Comparison of ENCODE assay signal across 16 cellular contexts in the genomic region with DNA sequence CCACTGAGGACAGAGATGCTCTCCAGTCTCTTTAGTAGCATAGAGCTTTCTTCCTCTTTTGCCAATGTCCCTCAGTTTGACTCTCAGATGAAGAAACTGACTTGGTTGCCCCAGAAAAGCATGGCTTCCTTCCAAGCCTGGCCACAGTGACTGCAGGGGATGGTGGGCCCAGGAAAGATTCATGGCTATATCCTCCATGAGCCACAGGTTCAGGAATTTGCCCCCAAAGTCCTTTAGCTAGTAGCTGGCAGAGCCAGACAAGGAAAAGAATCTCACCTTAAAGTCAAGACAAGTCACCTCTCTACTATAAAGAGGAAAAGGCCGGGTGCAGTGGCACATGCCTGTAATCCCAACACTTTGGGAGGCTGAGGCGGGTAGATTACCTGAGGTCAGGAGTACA. TPM values are rescaled to one million over a fixed set of nuclear protein-coding genes. Genes with fewer than 3 reads are reported as not detected.
DNase-seq lines count a peak whose midpoint lies in the region; ATAC-seq and TF ChIP-seq lines count a peak whose summit lies in the region.
"Had no signal": no experiment of that assay in that cellular context is flagged by ENCODE, and none has a peak within 500 bp of the region (broad histone marks: within the 10 kb centered on the region; RNA-seq: fewer than 3 reads in every experiment).

No MANE protein-coding gene starts in this region.

- no peaks in the 10 kb centered on the region for H3K9me3 Mint-ChIP-seq in HFFc6
- H3K9me3 Mint-ChIP-seq: GM23338 had no signal

- no peak for TF ChIP-seq POLR2A in spleen (IDR thresholded peaks at IDR 0.05)
- no peak for TF ChIP-seq POLR2A in body of pancreas (IDR thresholded peaks at IDR 0.05)

- no peaks in the 10 kb centered on the region for H3K9me3 ChIP-seq in BLaER1
- H3K9me3 ChIP-seq in mesenchymal stem cell (ENCODE audit: control insufficient read depth, low read length) = no peaks in the 10 kb centered on the region
- H3K9me3 ChIP-seq in spleen = no peaks in the 10 kb centered on the region
- no peaks in the 10 kb centered on the region for H3K9me3 ChIP-seq in body of pancreas

- 78% methylated on average over 1 of the region's 2 CpGs for WGBS in mesenchymal stem cell
- WGBS in spleen, 5 donors = 92 to 100% (median 96%) methylated on average over 2 of the region's 2 CpGs
- WGBS in body of pancreas, 2 donors = 80 to 89% methylated on average over 2 of the region's 2 CpGs

- H2AK5ac ChIP-seq in mesenchymal stem cell (ENCODE audit: low read length, severe bottlenecking) = peak overlapping the region; percentile 66

- H3K4me1 ChIP-seq in BLaER1 = peaks cover 62% of the 10 kb centered on the region
- H3K4me1 ChIP-seq in mesenchymal stem cell (ENCODE audit: control insufficient read depth, insufficient read depth, low read depth, low read length) = peaks cover 30% of the 10 kb centered on the region
- H3K4me1 ChIP-seq in spleen = peaks cover 6 to 41% (median 26%) of the 10 kb centered on the region in 6 donors
- no peaks in the 10 kb centered on the region for H3K4me1 ChIP-seq in body of pancreas

- peak overlapping the region; percentile 26 to 89 for H3K18ac ChIP-seq in mesenchymal stem cell (ENCODE audit: low read depth in 1 of 2, low read length in 2 of 2)

- peak overlapping the region; percentile 83 for H3K27ac Mint-ChIP-seq in HFFc6
- H3K27ac Mint-ChIP-seq: GM23338 had no signal

- intact Hi-C loops in spleen (cut with DNase I; ENCODE audit: low total_unique reads) = no loop called here
- intact Hi-C loops in body of pancreas (cut with DNase I) = no loop called here

- H3K4me3 Mint-ChIP-seq in HFFc6 = peak overlapping the region; percentile 24; the same call in 1 of the 2 replicates
- H3K4me3 Mint-ChIP-seq: GM23338 had no signal

- no peak overlapping the region for H3K4me3 ChIP-seq in BLaER1
- H3K4me3 ChIP-seq in mesenchymal stem cell (ENCODE audit: insufficient read depth in 1 of 2, low read depth in 1 of 2, low read length in 2 of 2) = no peak overlapping the region
- H3K4me3 ChIP-seq in spleen = no peak overlapping the region
- no peak overlapping the region for H3K4me3 ChIP-seq in body of pancreas
- H3K4me3 ChIP-seq: GM23338, PC-9 had no signal

- peaks cover 71% of the 10 kb centered on the region for H3K36me3 Mint-ChIP-seq in HFFc6 (ENCODE audit: low read depth)

- ATAC-seq in body of pancreas = no peak
- ATAC-seq: GM23338, Right ventricle myocardium inferior had no signal

- H3K4me1 Mint-ChIP-seq in HFFc6 (ENCODE audit: low read depth) = peaks cover 84% of the 10 kb centered on the region

- no peaks in the 10 kb centered on the region for H4K20me1 ChIP-seq in BLaER1

- peak overlapping the region; percentile 74 for H4K8ac ChIP-seq in mesenchymal stem cell (ENCODE audit: low read length)

- peaks cover 23% of the 10 kb centered on the region for H3K79me1 ChIP-seq in mesenchymal stem cell (replicated peaks; ENCODE audit: low read length, poor library complexity, severe bottlenecking)

- no peak for TF ChIP-seq CTCF in HFFc6 (IDR thresholded peaks at IDR 0.05)
- TF ChIP-seq CTCF in spleen (IDR thresholded peaks at IDR 0.05 in 8 of 11, conservative IDR thresholded peaks at IDR 0.05 in 3 of 11) = no peak
- TF ChIP-seq CTCF in body of pancreas (IDR thresholded peaks at IDR 0.05) = no peak

- no peak overlapping the region for H4K91ac ChIP-seq in mesenchymal stem cell (ENCODE audit: low read length)

- H3K4ac ChIP-seq in mesenchymal stem cell (ENCODE audit: low read depth in 1 of 2, low read length in 2 of 2) = peak overlapping the region in 1 of 2 experiments; percentile 15

- peak overlapping the region in 1 of 2 experiments; percentile 78 for H3K14ac ChIP-seq in mesenchymal stem cell (ENCODE audit: low read length in 2 of 2)

- DNase-seq in HFFc6 = no peak
- DNase-seq in RPMI7951 (ENCODE audit: low read depth) = peak; percentile 38
- DNase-seq in mesenchymal stem cell = no peak
- no peak for DNase-seq in spleen
- DNase-seq in body of pancreas = no peak
- DNase-seq in GM03348 (ENCODE audit: low spot score) = no peak
- DNase-seq: HCEC 1CT, NCI-H1417 treated with DMSO at 0.1 percent for 48 hours, NCI-H1930, NCI-H226, NCI-H524, PC-9 had no signal

- peak overlapping the region; percentile 69 for H2BK120ac ChIP-seq in mesenchymal stem cell (ENCODE audit: low read depth, low read length)

- peaks cover 54% of the 10 kb centered on the region for H3K36me3 ChIP-seq in BLaER1
- peaks cover 44 to 77% of the 10 kb centered on the region in 2 experiments for H3K36me3 ChIP-seq in mesenchymal stem cell (ENCODE audit: control insufficient read depth in 1 of 2, insufficient read depth in 2 of 2, low read depth in 1 of 2, low read length in 2 of 2)
- peaks cover 0 to 53% (median 12%) of the 10 kb centered on the region in 6 donors for H3K36me3 ChIP-seq in spleen
- peaks cover 0 to 2% of the 10 kb centered on the region in 2 donors for H3K36me3 ChIP-seq in body of pancreas (replicated peaks in 1 of 2; ENCODE audit: insufficient read depth in 1 of 2, low read depth in 2 of 2)

- peak overlapping the region in 1 of 2 experiments; percentile 81 for H2BK12ac ChIP-seq in mesenchymal stem cell (ENCODE audit: low read length in 2 of 2)

- H2BK15ac ChIP-seq in mesenchymal stem cell (ENCODE audit: low read depth, poor library complexity, severe bottlenecking) = no peak overlapping the region

- H3K27me3 ChIP-seq in BLaER1 (no peaks in the 10 kb centered on the region), mesenchymal stem cell (ENCODE audit: control insufficient read depth in 1 of 2, insufficient read depth in 1 of 2, low read length in 2 of 2) (no peaks in the 10 kb centered on the region), spleen (replicated peaks in 1 of 7) (no peaks in the 10 kb centered on the region), body of pancreas (no peaks in the 10 kb centered on the region)

- H2BK5ac ChIP-seq in mesenchymal stem cell (ENCODE audit: low read depth, low read length, poor library complexity, severe bottlenecking) = no peak overlapping the region

- H2AFZ ChIP-seq in mesenchymal stem cell (ENCODE audit: low read depth, low read length) = no peak overlapping the region
- H2AFZ ChIP-seq: GM23338, PC-9 had no signal

- peaks cover 5% of the 10 kb centered on the region for H3K27me3 Mint-ChIP-seq in HFFc6 (ENCODE audit: insufficient read depth)

- H3K4me2 ChIP-seq in BLaER1 (peak overlapping the region; percentile 6), mesenchymal stem cell (ENCODE audit: low read length, poor library complexity, severe bottlenecking) (no peak overlapping the region)
- H3K4me2 ChIP-seq: GM23338, PC-9 had no signal

- H3K27ac ChIP-seq in BLaER1 (peak overlapping the region; percentile 14; the same call in 1 of the 2 replicates), mesenchymal stem cell (ENCODE audit: low read length, poor library complexity, severe bottlenecking) (peak overlapping the region; percentile 8), spleen (peak overlapping the region in 1 of 8 donors; percentile 1), body of pancreas (no peak overlapping the region)
- H3K27ac ChIP-seq: C4-2B, PC-9 had no signal

- no peak overlapping the region for H3K23ac ChIP-seq in mesenchymal stem cell (ENCODE audit: low read length in 2 of 2)

- H3K9ac ChIP-seq in BLaER1 = no peak overlapping the region
- no peak overlapping the region for H3K9ac ChIP-seq in mesenchymal stem cell (ENCODE audit: low read length)

RNA-seq across cellular contexts. Expression of gene TRAM2, which starts 43.4 kb away (rescaled TPM):
- 100 to 1,000 TPM; 191 to 235 (median 215) TPM for total RNA-seq in HFFc6 (2021; fragmentation: NEBNext Ultra II Directional; extraction: Animal tissue kit (Norgen Biotek cat#: 25700))
- 56.2 and 58.0 TPM in 2 replicates for total RNA-seq in RPMI7951 (2014; rRNA removed; shearing (Covaris generic))
- 133 TPM for polyA plus RNA-seq in mesenchymal stem cell (2013, experiment 1 of 2)
- polyA plus RNA-seq in mesenchymal stem cell (2013, experiment 2 of 2) = 130 TPM
- total RNA-seq in spleen = 10 to 100 TPM; 26.7 to 47.7 (median 40.1) TPM
- 1 to 10 TPM; 1.8 to 4.8 (median 2.2) TPM for polyA plus RNA-seq in spleen
- 1 to 10 TPM; 6.7 to 7.9 TPM for total RNA-seq in body of pancreas

Comparison
In these comparisons a context has a peak if more than half of its experiments do, and no peak if none do; other contexts are left out.
1. H3K27ac ChIP-seq: peak in BLaER1 (single experiment) and mesenchymal stem cell (single experiment); none in body of pancreas (0 of 4).